Comparison of ENCODE assay signal across 1 cellular context in the genomic region with DNA sequence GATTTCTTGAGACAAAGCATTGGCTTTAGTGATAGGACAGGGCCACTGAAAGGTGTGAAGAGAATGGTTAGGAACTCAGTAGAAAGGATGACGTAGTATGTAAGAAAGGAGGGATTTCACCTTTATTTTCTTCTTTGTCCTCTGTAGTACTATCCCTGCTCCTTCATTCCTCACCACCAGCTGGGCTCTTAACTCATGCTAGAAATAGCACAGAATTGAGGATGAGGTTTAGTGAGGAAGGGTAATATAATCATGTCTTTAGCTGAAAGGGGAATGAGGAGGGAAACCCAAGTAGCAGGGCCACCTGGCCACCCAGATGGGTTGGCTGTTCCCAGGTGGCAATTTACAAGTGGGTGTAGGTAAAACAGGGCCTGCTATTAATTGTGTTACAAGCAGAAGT.
TF ChIP-seq lines count a peak whose summit lies in the region.

No MANE protein-coding gene starts in this region.

TF ChIP-seq in GM12878, 131 proteins besides CTCF, POLR2A, EP300 and RAD21 (continued from another document):
- TF ChIP-seq MYC (IDR thresholded peaks at IDR 0.05; ENCODE audit: insufficient read depth, insufficient read length, insufficient replicate concordance, low read length, severe bottlenecking) (no peak), CREB1 (IDR thresholded peaks at IDR 0.05; ENCODE audit: low read depth) (no peak), NBN (IDR thresholded peaks at IDR 0.05) (no peak), RBBP5 (conservative IDR thresholded peaks at IDR 0.05) (no peak), FOXK2 (IDR thresholded peaks at IDR 0.05) (no peak), GABPA (IDR thresholded peaks at IDR 0.05; ENCODE audit: low read depth) (no peak), IKZF1 (conservative IDR thresholded peaks at IDR 0.05) (no peak), CEBPZ (IDR thresholded peaks at IDR 0.05; ENCODE audit: low read depth, low read length) (no peak), YBX1 (IDR thresholded peaks at IDR 0.05) (no peak), ZNF592 (IDR thresholded peaks at IDR 0.05) (no peak), IKZF2 (IDR thresholded peaks at IDR 0.05) (no peak), TCF12 (IDR thresholded peaks at IDR 0.05; ENCODE audit: low read depth, low read length) (no peak), JUND (IDR thresholded peaks at IDR 0.05; ENCODE audit: low read depth, low read length) (no peak), TARDBP (IDR thresholded peaks at IDR 0.05; ENCODE audit: borderline replicate concordance) (no peak)
- TF ChIP-seq, protein P1, sequence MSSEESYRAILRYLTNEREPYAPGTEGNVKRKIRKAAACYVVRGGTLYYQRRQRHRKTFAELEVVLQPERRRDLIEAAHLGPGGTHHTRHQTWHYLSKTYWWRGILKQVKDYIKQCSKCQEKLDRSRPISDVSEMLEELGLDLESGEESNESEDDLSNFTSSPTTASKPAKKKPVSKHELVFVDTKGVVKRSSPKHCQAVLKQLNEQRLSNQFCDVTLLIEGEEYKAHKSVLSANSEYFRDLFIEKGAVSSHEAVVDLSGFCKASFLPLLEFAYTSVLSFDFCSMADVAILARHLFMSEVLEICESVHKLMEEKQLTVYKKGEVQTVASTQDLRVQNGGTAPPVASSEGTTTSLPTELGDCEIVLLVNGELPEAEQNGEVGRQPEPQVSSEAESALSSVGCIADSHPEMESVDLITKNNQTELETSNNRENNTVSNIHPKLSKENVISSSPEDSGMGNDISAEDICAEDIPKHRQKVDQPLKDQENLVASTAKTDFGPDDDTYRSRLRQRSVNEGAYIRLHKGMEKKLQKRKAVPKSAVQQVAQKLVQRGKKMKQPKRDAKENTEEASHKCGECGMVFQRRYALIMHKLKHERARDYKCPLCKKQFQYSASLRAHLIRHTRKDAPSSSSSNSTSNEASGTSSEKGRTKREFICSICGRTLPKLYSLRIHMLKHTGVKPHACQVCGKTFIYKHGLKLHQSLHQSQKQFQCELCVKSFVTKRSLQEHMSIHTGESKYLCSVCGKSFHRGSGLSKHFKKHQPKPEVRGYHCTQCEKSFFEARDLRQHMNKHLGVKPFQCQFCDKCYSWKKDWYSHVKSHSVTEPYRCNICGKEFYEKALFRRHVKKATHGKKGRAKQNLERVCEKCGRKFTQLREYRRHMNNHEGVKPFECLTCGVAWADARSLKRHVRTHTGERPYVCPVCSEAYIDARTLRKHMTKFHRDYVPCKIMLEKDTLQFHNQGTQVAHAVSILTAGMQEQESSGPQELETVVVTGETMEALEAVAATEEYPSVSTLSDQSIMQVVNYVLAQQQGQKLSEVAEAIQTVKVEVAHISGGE (CRISPR knock-in tag; IDR thresholded peaks at IDR 0.05): no peak
